In genomic region chr9:306907-307306, GRCh38 we compare ENCODE assay signal across 1 cellular context.
TF ChIP-seq lines count a peak whose summit lies in the region.

No MANE protein-coding gene starts in this region.

TF ChIP-seq in GM23338, 12 proteins besides CTCF, POLR2A, EP300 and RAD21 (continued from another document):
- TF ChIP-seq CREB1 (CRISPR knock-in tag; IDR thresholded peaks at IDR 0.05; ENCODE audit: low read depth) = no peak
TF ChIP-seq in GM23338: peak in this region for 0.
